9 cellular contexts compared by ENCODE assay signal in the genomic region with DNA sequence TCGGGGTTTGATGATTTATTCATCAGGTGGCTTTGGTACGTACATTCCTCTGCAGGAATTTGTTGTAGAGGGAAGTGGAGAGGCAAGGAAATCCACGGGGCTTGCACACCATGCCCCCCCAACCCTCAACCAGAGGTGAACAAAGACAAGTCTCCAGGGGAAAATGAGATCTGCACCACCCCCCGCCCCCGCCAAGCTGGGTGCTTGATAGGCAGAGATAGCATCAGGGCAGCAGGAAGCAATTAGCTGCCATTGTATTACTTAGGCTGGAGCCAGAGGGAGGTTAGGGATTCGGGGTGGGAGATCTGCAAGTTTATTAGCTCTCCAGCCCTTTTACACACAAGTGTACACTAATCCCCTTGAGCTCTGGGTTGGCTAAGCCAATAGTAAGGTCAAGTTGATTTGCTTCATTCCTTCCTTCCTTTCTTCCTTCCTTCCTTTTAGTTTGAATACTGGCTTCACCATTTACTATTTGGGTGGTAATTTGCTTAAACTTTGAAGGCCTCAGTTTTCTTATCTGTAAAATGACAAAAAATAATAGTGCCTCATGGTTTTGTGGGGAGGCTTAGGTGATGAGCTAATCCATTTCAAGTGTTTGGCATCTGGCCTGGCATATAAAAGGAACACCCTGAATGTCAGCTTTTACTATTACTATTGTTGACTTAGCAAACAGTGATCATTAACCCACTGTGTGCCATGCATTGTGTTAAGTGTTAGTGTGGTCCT. TPM values are rescaled to one million over a fixed set of nuclear protein-coding genes. Genes with fewer than 3 reads are reported as not detected.
DNase-seq lines count a peak whose midpoint lies in the region; ATAC-seq, FAIRE-seq and TF ChIP-seq lines count a peak whose summit lies in the region.
"Had no signal": no experiment of that assay in that cellular context is flagged by ENCODE, and none has a peak within 500 bp of the region (broad histone marks: within the 10 kb centered on the region; RNA-seq: fewer than 3 reads in every experiment).

No MANE protein-coding gene starts in this region.

- intact Hi-C loops in PC-9 (cut with micrococcal nuclease; ENCODE audit: unreplicated experiment), result no loop called here

- no TSS peak for BruUV-seq in PC-9 (replicated peaks; lab: Mats Ljungman, UMichigan)

- POLR2A ChIA-PET in PC-9 (lab: Charles Lee; ENCODE audit: unreplicated experiment), result no interaction called here

- no peak for ATAC-seq in HG03354 (IDR thresholded peaks at IDR 0.05; ENCODE audit: poor library complexity, severe bottlenecking, unreplicated experiment)

- peak; percentile 41 for DNase-seq in GM03348 (ENCODE audit: low spot score)
- DNase-seq in NCI-H2196 treated with DMSO at 0.1 percent for 48 hours (lab: John Stamatoyannopoulos, UW; ENCODE audit: unreplicated experiment), result peak; percentile 47
- DNase-seq in bronchial epithelial cell (ENCODE audit: low read depth), result peak; percentile 53
- peak; percentile 36 for DNase-seq in neural progenitor cell (ENCODE audit: low spot score)
- no peak for DNase-seq in PC-9
- no peak for DNase-seq in SIG-M5 treated with dmso at 0.1 percent for 504 hours (lab: John Stamatoyannopoulos, UW; ENCODE audit: unreplicated experiment)
- no peak for DNase-seq in retina
- DNase-seq: stimulated activated naive CD4-positive, alpha-beta T cell treated with Interleukin-2 at 50 U/mL for 16 hours had no signal

- no peak overlapping the region for H3K27ac ChIP-seq in neural progenitor cell
- H3K27ac ChIP-seq in PC-9, result no peak overlapping the region

- H3F3A ChIP-seq in neural progenitor cell (ENCODE audit: low read depth), result peaks cover 9% of the 10 kb centered on the region
- H3F3A ChIP-seq in PC-9 (ENCODE audit: insufficient read depth, low read depth), result no peaks in the 10 kb centered on the region

- no peaks in the 10 kb centered on the region for H3K9me2 ChIP-seq in PC-9 (ENCODE audit: insufficient read depth)

- H4K20me1 ChIP-seq in neural progenitor cell (ENCODE audit: low read depth), result no peaks in the 10 kb centered on the region
- no peaks in the 10 kb centered on the region for H4K20me1 ChIP-seq in PC-9 (ENCODE audit: insufficient read depth)

- no peak overlapping the region for H3K4me3 Mint-ChIP-seq in neural progenitor cell

- H3K27me3 Mint-ChIP-seq in neural progenitor cell (ENCODE audit: insufficient read depth, low read depth), result peaks cover 6% of the 10 kb centered on the region

- peaks cover 58% of the 10 kb centered on the region for H3K4me1 Mint-ChIP-seq in neural progenitor cell

- CTCF ChIA-PET in PC-9 (lab: Charles Lee), result no interaction called here

- no peaks in the 10 kb centered on the region for H3K27me3 ChIP-seq in bronchial epithelial cell (ENCODE audit: control insufficient read depth, insufficient read depth, low read length)
- H3K27me3 ChIP-seq in neural progenitor cell, result peaks cover 5% of the 10 kb centered on the region
- H3K27me3 ChIP-seq in PC-9 (ENCODE audit: insufficient read depth, low read depth), result no peaks in the 10 kb centered on the region

- TF ChIP-seq CTCF in bronchial epithelial cell (IDR thresholded peaks at IDR 0.05; ENCODE audit: insufficient read depth, low read length, severe bottlenecking), result no peak
- no peak for TF ChIP-seq CTCF in neural progenitor cell (IDR thresholded peaks at IDR 0.05)
- no peak for TF ChIP-seq CTCF in PC-9 (conservative IDR thresholded peaks at IDR 0.05)

- H3K4me3 ChIP-seq in bronchial epithelial cell (ENCODE audit: low read depth, low read length), result no peak overlapping the region
- H3K4me3 ChIP-seq in neural progenitor cell, result no peak overlapping the region
- no peak overlapping the region for H3K4me3 ChIP-seq in PC-9

- peak overlapping the region; percentile 28 for H3K4me2 ChIP-seq in neural progenitor cell
- no peak overlapping the region for H3K4me2 ChIP-seq in PC-9

- H3K9me3 ChIP-seq in neural progenitor cell (ENCODE audit: low read depth) (no peaks in the 10 kb centered on the region), PC-9 (ENCODE audit: insufficient read depth, low read depth) (no peaks in the 10 kb centered on the region)

- peaks cover 25% of the 10 kb centered on the region for H3K4me1 ChIP-seq in neural progenitor cell
- 0 out of 2 replicates have a peak, but pooled peaks cover 5% of the 10 kb centered on the region for H3K4me1 ChIP-seq in PC-9 (replicated peaks; ENCODE audit: insufficient read depth)

- peaks cover 9% of the 10 kb centered on the region for H3K36me3 Mint-ChIP-seq in neural progenitor cell

- H2AFZ ChIP-seq in neural progenitor cell (replicated peaks), result no peak overlapping the region
- H2AFZ ChIP-seq in PC-9, result no peak overlapping the region

- no peak overlapping the region for H3K9ac ChIP-seq in neural progenitor cell

- H3K27ac Mint-ChIP-seq in neural progenitor cell, result no peak overlapping the region

- H3K36me3 ChIP-seq in bronchial epithelial cell (ENCODE audit: control insufficient read depth, insufficient read depth, low read length), result no peaks in the 10 kb centered on the region
- no peaks in the 10 kb centered on the region for H3K36me3 ChIP-seq in neural progenitor cell
- H3K36me3 ChIP-seq in PC-9 (ENCODE audit: low read depth), result no peaks in the 10 kb centered on the region

- H3K79me2 ChIP-seq in neural progenitor cell (ENCODE audit: low read depth) (no peaks in the 10 kb centered on the region), PC-9 (ENCODE audit: low read depth) (no peaks in the 10 kb centered on the region)

- FAIRE-seq in bronchial epithelial cell (lab: Jason Lieb, UNC), result no peak

- H3K9me3 Mint-ChIP-seq in neural progenitor cell, result no peaks in the 10 kb centered on the region

RNA-seq across cellular contexts. Expression of gene SPRY4, which starts 34.1 kb away (rescaled TPM):
- total RNA-seq in bronchial epithelial cell (0.51 and 1.3 TPM in 2 replicates), neural progenitor cell (ENCODE audit: low replicate concordance) (0.13 and 1.7 TPM in 2 replicates), PC-9 (2021) (6.9 and 11.0 TPM in 2 replicates)

Comparison
In these comparisons a context has a peak if more than half of its experiments do, and no peak if none do; other contexts are left out.
1. DNase-seq: peak in GM03348 (single experiment), NCI-H2196 treated with DMSO at 0.1 percent for 48 hours (single experiment), bronchial epithelial cell (single experiment) and neural progenitor cell (single experiment); none in PC-9 (0 of 2), SIG-M5 treated with dmso at 0.1 percent for 504 hours (single experiment) and retina (single experiment).